ENCODE assay signal across 16 cellular contexts in genomic region chr11:111762981-111763643, GRCh38. TPM values are rescaled to one million over a fixed set of nuclear protein-coding genes. Genes with fewer than 3 reads are reported as not detected.
A peak's percentile ranks its signal among the peaks of the same experiment; 100 is the strongest.
DNase-seq lines count a peak whose midpoint lies in the region; ATAC-seq, FAIRE-seq and TF ChIP-seq lines count a peak whose summit lies in the region.
"Had no signal": no experiment of that assay in that cellular context is flagged by ENCODE, and none has a peak within 500 bp of the region (broad histone marks: within the 10 kb centered on the region; RNA-seq: fewer than 3 reads in every experiment).

No MANE protein-coding gene starts in this region.

- FAIRE-seq in HTR-8/SVneo (lab: Jason Lieb, UNC), result peak; percentile 78
- FAIRE-seq: GM18507 had no signal

- peaks cover 14 to 30% (median 18%) of the 10 kb centered on the region in 4 donors for H3K4me1 ChIP-seq in transverse colon
- H3K4me1 ChIP-seq: breast epithelium had no signal

- no peaks in the 10 kb centered on the region for H3K27me3 Mint-ChIP-seq in activated T-helper 1 cell treated with anti-CD3 and anti-CD28 coated beads, Interleukin-12 subunit alpha, Interleukin-12 subunit beta, Interleukin-2, Interleukin-4 antibody, amounts not matched to agents 30 ng/mL and 10 ng/mL and 1 ng/mL, durations not matched to agents 14 hours and 24 hours and 36 hours (ENCODE audit: insufficient read depth)

- TF ChIP-seq POLR2A in transverse colon (IDR thresholded peaks at IDR 0.05), result no peak

- no peak for ATAC-seq in GM21423 (IDR thresholded peaks at IDR 0.05; ENCODE audit: unreplicated experiment)
- ATAC-seq in GM19023 (IDR thresholded peaks at IDR 0.05; ENCODE audit: unreplicated experiment), result no peak

- CTCF ChIA-PET in BJ (lab: Yijun Ruan, JAX), result interaction anchor here (0.9 to 3.1 kb wide), 9 partner anchors 10 to 306 kb away, joined by 3 to 17 read pairs (median 4); no protein-coding TSS in a partner anchor

- DNase-seq in BJ (ENCODE audit: low read depth), result no peak
- no peak for DNase-seq in HTR-8/SVneo (ENCODE audit: insufficient read length, low spot score)
- DNase-seq in activated T-helper 1 cell treated with anti-CD3 and anti-CD28 coated beads, Interleukin-12 subunit alpha, Interleukin-12 subunit beta, Interleukin-2, Interleukin-4 antibody, amounts not matched to agents 30 ng/mL and 10 ng/mL and 1 ng/mL, durations not matched to agents 14 hours and 24 hours and 36 hours (ENCODE audit: low spot score), result no peak
- peak in 23 of 42 donors; percentile 4 to 71 (median 42) for DNase-seq in head of caudate nucleus
- no peak for DNase-seq in GM13976 (ENCODE audit: low spot score)
- no peak for DNase-seq in transverse colon
- DNase-seq: Calu3, mesenchymal stem cell, NCI-H69 had no signal

- H3K36me3 ChIP-seq in BJ (ENCODE audit: control insufficient read depth, insufficient read depth, low read length) (peaks cover 9% of the 10 kb centered on the region), transverse colon (peaks cover 0 to 35% (median 11%) of the 10 kb centered on the region in 4 donors)

- 85 to 86% methylated on average over 3 of the region's 3 CpGs for WGBS in transverse colon (ENCODE audit: low coverage in 1 of 2), 2 donors

- no peaks in the 10 kb centered on the region for H3K9me3 ChIP-seq in transverse colon
- H3K9me3 ChIP-seq: breast epithelium, right atrium auricular region, vagina had no signal

- POLR2A ChIA-PET in BJ (lab: Charles Lee), result no interaction called here

- no peaks in the 10 kb centered on the region for H3K9me3 Mint-ChIP-seq in activated T-helper 1 cell treated with anti-CD3 and anti-CD28 coated beads, Interleukin-12 subunit alpha, Interleukin-12 subunit beta, Interleukin-2, Interleukin-4 antibody, amounts not matched to agents 30 ng/mL and 10 ng/mL and 1 ng/mL, durations not matched to agents 14 hours and 24 hours and 36 hours

- peaks cover 43% of the 10 kb centered on the region for H3K4me1 Mint-ChIP-seq in activated T-helper 1 cell treated with anti-CD3 and anti-CD28 coated beads, Interleukin-12 subunit alpha, Interleukin-12 subunit beta, Interleukin-2, Interleukin-4 antibody, amounts not matched to agents 30 ng/mL and 10 ng/mL and 1 ng/mL, durations not matched to agents 14 hours and 24 hours and 36 hours (ENCODE audit: low read depth)

- intact Hi-C loops in activated T-helper 1 cell treated with anti-CD3 and anti-CD28 coated beads, Interleukin-12 subunit alpha, Interleukin-12 subunit beta, Interleukin-2, Interleukin-4 antibody, amounts not matched to agents 30 ng/mL and 10 ng/mL and 1 ng/mL, durations not matched to agents 14 hours and 24 hours and 36 hours (cut with micrococcal nuclease), result loop anchor here (2.0 to 10.0 kb wide), 2 partner anchors 16 to 388 kb away; partner anchors contain the start of gene POU2AF1
- intact Hi-C loops in head of caudate nucleus (cut with DNase I) (no loop called here), transverse colon (cut with DNase I; ENCODE audit: low total_unique reads) (no loop called here)

- peak; percentile 30 for TF ChIP-seq CTCF in BJ (IDR thresholded peaks at IDR 0.05; ENCODE audit: insufficient read depth, low read depth, low read length)
- TF ChIP-seq CTCF in GM13976 (IDR thresholded peaks at IDR 0.05; ENCODE audit: borderline replicate concordance, control extremely low read depth, extremely low read depth, insufficient read depth, missing control alignments), result no peak
- TF ChIP-seq CTCF in transverse colon (IDR thresholded peaks at IDR 0.05), result no peak

- H3K36me3 Mint-ChIP-seq in activated T-helper 1 cell treated with anti-CD3 and anti-CD28 coated beads, Interleukin-12 subunit alpha, Interleukin-12 subunit beta, Interleukin-2, Interleukin-4 antibody, amounts not matched to agents 30 ng/mL and 10 ng/mL and 1 ng/mL, durations not matched to agents 14 hours and 24 hours and 36 hours (ENCODE audit: low read depth), result peaks cover 47% of the 10 kb centered on the region

- no peak for TF ChIP-seq EP300 in transverse colon (IDR thresholded peaks at IDR 0.05; ENCODE audit: low read depth)

- H3K27ac Mint-ChIP-seq in activated T-helper 1 cell treated with anti-CD3 and anti-CD28 coated beads, Interleukin-12 subunit alpha, Interleukin-12 subunit beta, Interleukin-2, Interleukin-4 antibody, amounts not matched to agents 30 ng/mL and 10 ng/mL and 1 ng/mL, durations not matched to agents 14 hours and 24 hours and 36 hours, result peak overlapping the region; percentile 18

- H3K27me3 ChIP-seq in BJ (ENCODE audit: control insufficient read depth, insufficient read depth, low read length), result no peaks in the 10 kb centered on the region
- H3K27me3 ChIP-seq in transverse colon, result no peaks in the 10 kb centered on the region
- H3K27me3 ChIP-seq: breast epithelium, right atrium auricular region, vagina had no signal

- no peak overlapping the region for H3K27ac ChIP-seq in transverse colon
- H3K27ac ChIP-seq: breast epithelium, KMS-11, right atrium auricular region, vagina had no signal

- peak overlapping the region; percentile 37 for H3K4me3 Mint-ChIP-seq in activated T-helper 1 cell treated with anti-CD3 and anti-CD28 coated beads, Interleukin-12 subunit alpha, Interleukin-12 subunit beta, Interleukin-2, Interleukin-4 antibody, amounts not matched to agents 30 ng/mL and 10 ng/mL and 1 ng/mL, durations not matched to agents 14 hours and 24 hours and 36 hours

- in situ Hi-C loops in GM13976 (cut with MboI; ENCODE audit: low sequenced_read_pairs, unreplicated experiment) (loop anchor here (10.0 kb wide), 1 partner anchor 158 kb away; the partner anchor contains the start of gene SIK2), transverse colon (cut with MboI; ENCODE audit: low pct_ligation_motif_present in 1 of 4, low pct_unique_long_range_greater_than_20kb in 1 of 4, low sequenced_read_pairs in 3 of 4) (loop anchor here in 1 of 4 donors (10.0 kb wide), 1 partner anchor 158 kb away; the partner anchor contains the start of gene SIK2)

- no peak overlapping the region for H3K4me3 ChIP-seq in BJ (ENCODE audit: low read depth, low read length)
- no peak overlapping the region for H3K4me3 ChIP-seq in transverse colon
- H3K4me3 ChIP-seq: breast epithelium, right atrium auricular region, vagina had no signal

RNA-seq across cellular contexts. Expression of gene PPP2R1B, which starts 3.1 kb away (rescaled TPM):
- polyA plus RNA-seq in BJ (2011; rRNA removed), result 20.7 and 32.5 TPM in 2 replicates
- polyA minus RNA-seq in BJ (2011; rRNA and poly(A)+ RNA removed), result 23.6 and 28.1 TPM in 2 replicates
- total RNA-seq in activated T-helper 1 cell treated with anti-CD3 and anti-CD28 coated beads, Interleukin-12 subunit alpha, Interleukin-12 subunit beta, Interleukin-2, Interleukin-4 antibody, amounts not matched to agents 30 ng/mL and 10 ng/mL and 1 ng/mL, durations not matched to agents 14 hours and 24 hours and 36 hours, result 58.1 and 61.4 TPM in 2 replicates
- total RNA-seq in transverse colon, result 10 to 100 TPM; 28.1 to 55.5 (median 41.5) TPM

Comparison
In these comparisons a context has a peak if more than half of its experiments do, and no peak if none do; other contexts are left out.
1. DNase-seq: peak in head of caudate nucleus (23 of 42); none in BJ (single experiment), HTR-8/SVneo (single experiment), activated T-helper 1 cell treated with anti-CD3 and anti-CD28 coated beads, Interleukin-12 subunit alpha, Interleukin-12 subunit beta, Interleukin-2, Interleukin-4 antibody, amounts not matched to agents 30 ng/mL and 10 ng/mL and 1 ng/mL, durations not matched to agents 14 hours and 24 hours and 36 hours (single experiment), GM13976 (single experiment) and transverse colon (single experiment).